1 cellular context compared by ENCODE assay signal in the genomic region with DNA sequence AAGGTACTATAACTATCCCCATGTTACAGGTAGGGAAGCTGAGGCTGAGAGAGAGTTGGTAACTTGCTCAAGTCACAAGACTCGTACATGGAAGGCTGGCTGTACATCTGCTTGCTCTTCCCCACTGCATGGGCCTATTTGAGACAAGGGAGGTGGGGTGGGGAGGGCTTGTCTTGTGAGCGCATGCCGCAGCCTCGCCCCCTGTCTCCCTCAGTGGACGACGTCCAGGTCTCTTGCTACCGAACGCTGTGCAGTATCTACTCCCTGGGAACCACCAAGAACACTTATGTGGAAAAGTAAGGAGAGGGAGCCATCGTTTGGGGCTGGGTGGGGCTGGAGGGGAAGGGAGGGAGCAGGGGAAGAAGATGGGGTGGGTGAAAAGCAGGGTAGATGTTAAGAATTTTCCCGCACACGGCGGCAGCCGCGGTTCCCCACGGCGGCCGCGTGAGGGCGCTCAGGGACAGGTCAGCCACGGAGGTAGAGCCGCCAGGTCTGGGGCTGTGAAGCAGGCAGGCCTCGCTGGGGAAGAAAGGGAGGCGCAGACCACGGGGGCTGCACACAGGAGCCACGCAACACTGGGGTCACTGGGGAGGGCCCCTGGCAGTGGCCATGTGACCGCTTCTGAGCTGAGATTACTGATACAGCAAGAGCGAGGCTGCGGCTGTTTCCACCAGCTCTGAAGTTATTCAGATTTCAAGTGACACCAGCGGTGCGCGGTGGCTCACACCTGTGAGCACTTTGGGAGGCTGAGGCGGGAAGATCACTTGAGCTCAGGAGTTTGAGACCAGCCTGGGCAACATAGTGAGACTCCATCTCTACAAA.
TF ChIP-seq lines count a peak whose summit lies in the region.

No MANE protein-coding gene starts in this region.

TF ChIP-seq in HEK293, 187 proteins besides CTCF, POLR2A, EP300 and RAD21 (continued from another document and continues in another):
- 0 out of 2 replicates have a peak, but pooled peaks have one; percentile 30 for TF ChIP-seq ZNF610 (tag by site-specific recombination; IDR thresholded peaks at IDR 0.05; ENCODE audit: borderline replicate concordance)
- TF ChIP-seq ZNF394 (tag by site-specific recombination; IDR thresholded peaks at IDR 0.05; ENCODE audit: borderline replicate concordance): 0 out of 2 replicates have a peak, but pooled peaks have one; percentile 51
- TF ChIP-seq, protein P1, sequence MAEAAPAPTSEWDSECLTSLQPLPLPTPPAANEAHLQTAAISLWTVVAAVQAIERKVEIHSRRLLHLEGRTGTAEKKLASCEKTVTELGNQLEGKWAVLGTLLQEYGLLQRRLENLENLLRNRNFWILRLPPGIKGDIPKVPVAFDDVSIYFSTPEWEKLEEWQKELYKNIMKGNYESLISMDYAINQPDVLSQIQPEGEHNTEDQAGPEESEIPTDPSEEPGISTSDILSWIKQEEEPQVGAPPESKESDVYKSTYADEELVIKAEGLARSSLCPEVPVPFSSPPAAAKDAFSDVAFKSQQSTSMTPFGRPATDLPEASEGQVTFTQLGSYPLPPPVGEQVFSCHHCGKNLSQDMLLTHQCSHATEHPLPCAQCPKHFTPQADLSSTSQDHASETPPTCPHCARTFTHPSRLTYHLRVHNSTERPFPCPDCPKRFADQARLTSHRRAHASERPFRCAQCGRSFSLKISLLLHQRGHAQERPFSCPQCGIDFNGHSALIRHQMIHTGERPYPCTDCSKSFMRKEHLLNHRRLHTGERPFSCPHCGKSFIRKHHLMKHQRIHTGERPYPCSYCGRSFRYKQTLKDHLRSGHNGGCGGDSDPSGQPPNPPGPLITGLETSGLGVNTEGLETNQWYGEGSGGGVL (tag by site-specific recombination; IDR thresholded peaks at IDR 0.05): peak; percentile 98
- TF ChIP-seq ZNF324 (tag by site-specific recombination; IDR thresholded peaks at IDR 0.05): no peak
- no peak for TF ChIP-seq ZNF626 (tag by site-specific recombination; IDR thresholded peaks at IDR 0.05)
- no peak for TF ChIP-seq ZNF596 (tag by site-specific recombination; IDR thresholded peaks at IDR 0.05)
- TF ChIP-seq ZNF155 (tag by site-specific recombination; IDR thresholded peaks at IDR 0.05): no peak
- no peak for TF ChIP-seq ZNF202 (tag by site-specific recombination; IDR thresholded peaks at IDR 0.05; ENCODE audit: borderline replicate concordance)
- TF ChIP-seq HOXD13 (CRISPR knock-in tag; IDR thresholded peaks at IDR 0.05; ENCODE audit: borderline replicate concordance): no peak
- TF ChIP-seq RBAK (tag by site-specific recombination; IDR thresholded peaks at IDR 0.05): no peak
- no peak for TF ChIP-seq ZIC2 (tag by site-specific recombination; IDR thresholded peaks at IDR 0.05)
- no peak for TF ChIP-seq GLI2 (tag by site-specific recombination; IDR thresholded peaks at IDR 0.05; ENCODE audit: borderline replicate concordance, low read depth)
- peak; percentile 35; the same call in 1 of the 2 replicates for TF ChIP-seq SP3 (tag by site-specific recombination; IDR thresholded peaks at IDR 0.05)
- TF ChIP-seq ZNF292 (tag by site-specific recombination; IDR thresholded peaks at IDR 0.05; ENCODE audit: borderline replicate concordance, low read depth): no peak
- TF ChIP-seq ZNF654 (tag by site-specific recombination; IDR thresholded peaks at IDR 0.05; ENCODE audit: low read depth): peak; percentile 95
- peak; percentile 76 for TF ChIP-seq GLIS2 (tag by site-specific recombination; IDR thresholded peaks at IDR 0.05)
- TF ChIP-seq ZNF791 (tag by site-specific recombination; IDR thresholded peaks at IDR 0.05): no peak
- TF ChIP-seq WT1 (tag by site-specific recombination; IDR thresholded peaks at IDR 0.05): peak; percentile 62
- no peak for TF ChIP-seq ZNF146 (tag by site-specific recombination; IDR thresholded peaks at IDR 0.05)
- TF ChIP-seq ZNF707 (tag by site-specific recombination; IDR thresholded peaks at IDR 0.05): no peak
- no peak for TF ChIP-seq ZNF529 (tag by site-specific recombination; IDR thresholded peaks at IDR 0.05; ENCODE audit: insufficient replicate concordance)
- no peak; the same call in 1 of the 2 replicates for TF ChIP-seq ZNF175 (tag by site-specific recombination; IDR thresholded peaks at IDR 0.05)
- peak; percentile 52; the same call in 1 of the 2 replicates for TF ChIP-seq ZEB2 (tag by site-specific recombination; IDR thresholded peaks at IDR 0.05)
- no peak for TF ChIP-seq ZNF16 (tag by site-specific recombination; IDR thresholded peaks at IDR 0.05; ENCODE audit: low read depth)
- TF ChIP-seq ZNF549 (tag by site-specific recombination; IDR thresholded peaks at IDR 0.05): no peak
- TF ChIP-seq, protein P2, sequence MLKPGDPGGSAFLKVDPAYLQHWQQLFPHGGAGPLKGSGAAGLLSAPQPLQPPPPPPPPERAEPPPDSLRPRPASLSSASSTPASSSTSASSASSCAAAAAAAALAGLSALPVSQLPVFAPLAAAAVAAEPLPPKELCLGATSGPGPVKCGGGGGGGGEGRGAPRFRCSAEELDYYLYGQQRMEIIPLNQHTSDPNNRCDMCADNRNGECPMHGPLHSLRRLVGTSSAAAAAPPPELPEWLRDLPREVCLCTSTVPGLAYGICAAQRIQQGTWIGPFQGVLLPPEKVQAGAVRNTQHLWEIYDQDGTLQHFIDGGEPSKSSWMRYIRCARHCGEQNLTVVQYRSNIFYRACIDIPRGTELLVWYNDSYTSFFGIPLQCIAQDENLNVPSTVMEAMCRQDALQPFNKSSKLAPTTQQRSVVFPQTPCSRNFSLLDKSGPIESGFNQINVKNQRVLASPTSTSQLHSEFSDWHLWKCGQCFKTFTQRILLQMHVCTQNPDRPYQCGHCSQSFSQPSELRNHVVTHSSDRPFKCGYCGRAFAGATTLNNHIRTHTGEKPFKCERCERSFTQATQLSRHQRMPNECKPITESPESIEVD (tag by site-specific recombination; IDR thresholded peaks at IDR 0.05): no peak
- peak; percentile 68; the same call in 1 of the 2 replicates for TF ChIP-seq GLIS1 (tag by site-specific recombination; IDR thresholded peaks at IDR 0.05)
- TF ChIP-seq EGR2 (tag by site-specific recombination; IDR thresholded peaks at IDR 0.05; ENCODE audit: low read depth): no peak
- no peak for TF ChIP-seq ZFP69B (tag by site-specific recombination; IDR thresholded peaks at IDR 0.05)
- TF ChIP-seq ZNF747 (tag by site-specific recombination; IDR thresholded peaks at IDR 0.05): no peak
- TF ChIP-seq, protein P3, sequence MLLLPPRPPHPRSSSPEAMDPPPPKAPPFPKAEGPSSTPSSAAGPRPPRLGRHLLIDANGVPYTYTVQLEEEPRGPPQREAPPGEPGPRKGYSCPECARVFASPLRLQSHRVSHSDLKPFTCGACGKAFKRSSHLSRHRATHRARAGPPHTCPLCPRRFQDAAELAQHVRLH (tag by site-specific recombination; IDR thresholded peaks at IDR 0.05): 0 out of 2 replicates have a peak, but pooled peaks have one; percentile 14
- TF ChIP-seq MZF1 (tag by site-specific recombination; IDR thresholded peaks at IDR 0.05; ENCODE audit: borderline replicate concordance): no peak
- TF ChIP-seq, protein P4, sequence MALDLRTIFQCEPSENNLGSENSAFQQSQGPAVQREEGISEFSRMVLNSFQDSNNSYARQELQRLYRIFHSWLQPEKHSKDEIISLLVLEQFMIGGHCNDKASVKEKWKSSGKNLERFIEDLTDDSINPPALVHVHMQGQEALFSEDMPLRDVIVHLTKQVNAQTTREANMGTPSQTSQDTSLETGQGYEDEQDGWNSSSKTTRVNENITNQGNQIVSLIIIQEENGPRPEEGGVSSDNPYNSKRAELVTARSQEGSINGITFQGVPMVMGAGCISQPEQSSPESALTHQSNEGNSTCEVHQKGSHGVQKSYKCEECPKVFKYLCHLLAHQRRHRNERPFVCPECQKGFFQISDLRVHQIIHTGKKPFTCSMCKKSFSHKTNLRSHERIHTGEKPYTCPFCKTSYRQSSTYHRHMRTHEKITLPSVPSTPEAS (tag by site-specific recombination; IDR thresholded peaks at IDR 0.05): no peak
- no peak for TF ChIP-seq KLF10 (tag by site-specific recombination; IDR thresholded peaks at IDR 0.05)
- TF ChIP-seq SP2 (tag by site-specific recombination; IDR thresholded peaks at IDR 0.05): no peak
- TF ChIP-seq, protein P5, sequence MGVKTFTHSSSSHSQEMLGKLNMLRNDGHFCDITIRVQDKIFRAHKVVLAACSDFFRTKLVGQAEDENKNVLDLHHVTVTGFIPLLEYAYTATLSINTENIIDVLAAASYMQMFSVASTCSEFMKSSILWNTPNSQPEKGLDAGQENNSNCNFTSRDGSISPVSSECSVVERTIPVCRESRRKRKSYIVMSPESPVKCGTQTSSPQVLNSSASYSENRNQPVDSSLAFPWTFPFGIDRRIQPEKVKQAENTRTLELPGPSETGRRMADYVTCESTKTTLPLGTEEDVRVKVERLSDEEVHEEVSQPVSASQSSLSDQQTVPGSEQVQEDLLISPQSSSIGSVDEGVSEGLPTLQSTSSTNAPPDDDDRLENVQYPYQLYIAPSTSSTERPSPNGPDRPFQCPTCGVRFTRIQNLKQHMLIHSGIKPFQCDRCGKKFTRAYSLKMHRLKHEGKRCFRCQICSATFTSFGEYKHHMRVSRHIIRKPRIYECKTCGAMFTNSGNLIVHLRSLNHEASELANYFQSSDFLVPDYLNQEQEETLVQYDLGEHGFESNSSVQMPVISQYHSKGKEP (tag by site-specific recombination; IDR thresholded peaks at IDR 0.05): no peak
- TF ChIP-seq ZNF530 (tag by site-specific recombination; IDR thresholded peaks at IDR 0.05; ENCODE audit: low read depth): no peak
- TF ChIP-seq ZNF114 (tag by site-specific recombination; IDR thresholded peaks at IDR 0.05): no peak
- no peak for TF ChIP-seq ZNF701 (tag by site-specific recombination; IDR thresholded peaks at IDR 0.05)
- 0 out of 2 replicates have a peak, but pooled peaks have one; percentile 11 for TF ChIP-seq ZNF629 (tag by site-specific recombination; IDR thresholded peaks at IDR 0.05)
- TF ChIP-seq SP7 (tag by site-specific recombination; IDR thresholded peaks at IDR 0.05): peak; percentile 76
- TF ChIP-seq ZBTB48 (tag by site-specific recombination; IDR thresholded peaks at IDR 0.05): no peak; the same call in 1 of the 2 replicates
- TF ChIP-seq, protein P6, sequence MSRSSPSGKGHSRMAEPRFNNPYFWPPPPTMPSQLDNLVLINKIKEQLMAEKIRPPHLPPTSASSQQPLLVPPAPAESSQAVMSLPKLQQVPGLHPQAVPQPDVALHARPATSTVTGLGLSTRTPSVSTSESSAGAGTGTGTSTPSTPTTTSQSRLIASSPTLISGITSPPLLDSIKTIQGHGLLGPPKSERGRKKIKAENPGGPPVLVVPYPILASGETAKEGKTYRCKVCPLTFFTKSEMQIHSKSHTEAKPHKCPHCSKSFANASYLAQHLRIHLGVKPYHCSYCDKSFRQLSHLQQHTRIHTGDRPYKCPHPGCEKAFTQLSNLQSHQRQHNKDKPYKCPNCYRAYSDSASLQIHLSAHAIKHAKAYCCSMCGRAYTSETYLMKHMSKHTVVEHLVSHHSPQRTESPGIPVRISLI (tag by site-specific recombination; IDR thresholded peaks at IDR 0.05): no peak
- TF ChIP-seq ZBTB21 (tag by site-specific recombination; IDR thresholded peaks at IDR 0.05): peak; percentile 46
- no peak for TF ChIP-seq GLI4 (tag by site-specific recombination; IDR thresholded peaks at IDR 0.05)
- no peak; the same call in 1 of the 2 replicates for TF ChIP-seq ZNF76 (tag by site-specific recombination; IDR thresholded peaks at IDR 0.05; ENCODE audit: borderline replicate concordance, low read depth)
- no peak for TF ChIP-seq FEZF1 (tag by site-specific recombination; IDR thresholded peaks at IDR 0.05)
- TF ChIP-seq ZNF670 (tag by site-specific recombination; IDR thresholded peaks at IDR 0.05; ENCODE audit: low read depth): no peak
- TF ChIP-seq KLF7 (tag by site-specific recombination; IDR thresholded peaks at IDR 0.05; ENCODE audit: borderline replicate concordance): 0 out of 2 replicates have a peak, but pooled peaks have one; percentile 52
- TF ChIP-seq, protein P7, sequence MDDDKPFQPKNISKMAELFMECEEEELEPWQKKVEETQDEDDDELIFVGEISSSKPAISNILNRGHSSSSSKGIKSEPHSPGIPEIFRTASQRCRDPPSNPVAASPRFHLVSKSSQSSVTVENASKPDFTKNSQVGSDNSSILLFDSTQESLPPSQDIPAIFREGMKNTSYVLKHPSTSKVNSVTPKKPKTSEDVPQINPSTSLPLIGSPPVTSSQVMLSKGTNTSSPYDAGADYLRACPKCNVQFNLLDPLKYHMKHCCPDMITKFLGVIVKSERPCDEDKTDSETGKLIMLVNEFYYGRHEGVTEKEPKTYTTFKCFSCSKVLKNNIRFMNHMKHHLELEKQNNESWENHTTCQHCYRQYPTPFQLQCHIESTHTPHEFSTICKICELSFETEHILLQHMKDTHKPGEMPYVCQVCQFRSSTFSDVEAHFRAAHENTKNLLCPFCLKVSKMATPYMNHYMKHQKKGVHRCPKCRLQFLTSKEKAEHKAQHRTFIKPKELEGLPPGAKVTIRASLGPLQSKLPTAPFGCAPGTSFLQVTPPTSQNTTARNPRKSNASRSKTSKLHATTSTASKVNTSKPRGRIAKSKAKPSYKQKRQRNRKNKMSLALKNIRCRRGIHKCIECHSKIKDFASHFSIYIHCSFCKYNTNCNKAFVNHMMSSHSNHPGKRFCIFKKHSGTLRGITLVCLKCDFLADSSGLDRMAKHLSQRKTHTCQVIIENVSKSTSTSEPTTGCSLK (tag by site-specific recombination; IDR thresholded peaks at IDR 0.05): no peak
- TF ChIP-seq, protein P8, sequence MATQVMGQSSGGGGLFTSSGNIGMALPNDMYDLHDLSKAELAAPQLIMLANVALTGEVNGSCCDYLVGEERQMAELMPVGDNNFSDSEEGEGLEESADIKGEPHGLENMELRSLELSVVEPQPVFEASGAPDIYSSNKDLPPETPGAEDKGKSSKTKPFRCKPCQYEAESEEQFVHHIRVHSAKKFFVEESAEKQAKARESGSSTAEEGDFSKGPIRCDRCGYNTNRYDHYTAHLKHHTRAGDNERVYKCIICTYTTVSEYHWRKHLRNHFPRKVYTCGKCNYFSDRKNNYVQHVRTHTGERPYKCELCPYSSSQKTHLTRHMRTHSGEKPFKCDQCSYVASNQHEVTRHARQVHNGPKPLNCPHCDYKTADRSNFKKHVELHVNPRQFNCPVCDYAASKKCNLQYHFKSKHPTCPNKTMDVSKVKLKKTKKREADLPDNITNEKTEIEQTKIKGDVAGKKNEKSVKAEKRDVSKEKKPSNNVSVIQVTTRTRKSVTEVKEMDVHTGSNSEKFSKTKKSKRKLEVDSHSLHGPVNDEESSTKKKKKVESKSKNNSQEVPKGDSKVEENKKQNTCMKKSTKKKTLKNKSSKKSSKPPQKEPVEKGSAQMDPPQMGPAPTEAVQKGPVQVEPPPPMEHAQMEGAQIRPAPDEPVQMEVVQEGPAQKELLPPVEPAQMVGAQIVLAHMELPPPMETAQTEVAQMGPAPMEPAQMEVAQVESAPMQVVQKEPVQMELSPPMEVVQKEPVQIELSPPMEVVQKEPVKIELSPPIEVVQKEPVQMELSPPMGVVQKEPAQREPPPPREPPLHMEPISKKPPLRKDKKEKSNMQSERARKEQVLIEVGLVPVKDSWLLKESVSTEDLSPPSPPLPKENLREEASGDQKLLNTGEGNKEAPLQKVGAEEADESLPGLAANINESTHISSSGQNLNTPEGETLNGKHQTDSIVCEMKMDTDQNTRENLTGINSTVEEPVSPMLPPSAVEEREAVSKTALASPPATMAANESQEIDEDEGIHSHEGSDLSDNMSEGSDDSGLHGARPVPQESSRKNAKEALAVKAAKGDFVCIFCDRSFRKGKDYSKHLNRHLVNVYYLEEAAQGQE (tag by site-specific recombination; IDR thresholded peaks at IDR 0.05): no peak
- peak; percentile 20; the same call in 1 of the 2 replicates for TF ChIP-seq ZBTB8A (tag by site-specific recombination; IDR thresholded peaks at IDR 0.05)
- no peak for TF ChIP-seq ZNF837 (tag by site-specific recombination; IDR thresholded peaks at IDR 0.05)
- TF ChIP-seq ZNF623 (tag by site-specific recombination; IDR thresholded peaks at IDR 0.05): no peak
- TF ChIP-seq ZNF211 (tag by site-specific recombination; IDR thresholded peaks at IDR 0.05; ENCODE audit: low read depth): no peak
- TF ChIP-seq YY2 (tag by site-specific recombination; IDR thresholded peaks at IDR 0.05): no peak
